In the genomic region with DNA sequence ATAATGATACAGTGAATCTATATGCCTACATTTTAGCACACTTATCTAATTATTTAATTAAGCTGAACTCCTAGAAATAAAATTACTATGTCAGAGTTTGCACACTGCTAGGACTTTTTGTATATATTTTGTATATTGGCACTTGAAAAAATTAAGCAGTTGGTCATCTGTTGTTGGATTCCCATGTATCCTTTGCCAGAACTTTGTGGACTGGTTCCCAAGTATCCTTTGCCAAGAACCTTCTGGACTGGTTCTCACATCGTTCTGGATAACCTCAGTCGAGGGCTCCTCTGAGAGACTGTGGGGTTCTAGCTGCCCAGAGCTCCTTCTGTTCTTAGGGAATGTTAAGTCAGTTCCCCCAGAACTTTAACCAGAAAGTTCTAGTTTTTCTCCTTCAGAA, we compare ENCODE assay signal across 32 cellular contexts.
"Had no signal": no experiment of that assay in that cellular context is flagged by ENCODE, and none has a peak within 500 bp of the region (broad histone marks: within the 10 kb centered on the region; RNA-seq: fewer than 3 reads in every experiment).

No MANE protein-coding gene starts in this region.

- H3K36me3 ChIP-seq: adrenal gland had no signal

- ATAC-seq: activated CD8-positive, alpha-beta T cell treated with anti-CD3 and anti-CD28 coated beads for 36 hours; activated naive CD4-positive, alpha-beta T cell treated with anti-CD3 and anti-CD28 coated beads, Interleukin-2, amount 50 U/mL, for 72 hours; activated T-cell treated with anti-CD3 and anti-CD28 coated beads, Interleukin-2, amount 50 U/mL, for 4 hours; activated T-cell treated with anti-CD3 and anti-CD28 coated beads, Interleukin-2, amount 50 U/mL, for 72 hours; activated T-helper 17 cell treated with anti-CD3 and anti-CD28 coated beads, Interleukin-2, amount 50 U/mL, for 72 hours had no signal

- H3K9me3 ChIP-seq: adrenal gland had no signal

- FAIRE-seq: astrocyte, bronchial epithelial cell, TTC549 had no signal

- H3K4me3 ChIP-seq: adrenal gland, cardiac muscle cell had no signal

- H3K27ac ChIP-seq: adrenal gland, cardiac muscle cell, VCaP had no signal

- H3K27me3 ChIP-seq: adrenal gland, cardiac muscle cell had no signal

- DNase-seq: activated B cell treated with CpG ODN at 0.5 μM for 24 hours; activated CD4-positive, alpha-beta memory T cell treated with anti-CD3 and anti-CD28 coated beads for 36 hours; activated CD4-positive, alpha-beta T cell treated with anti-CD3 and anti-CD28 coated beads for 4 hours; activated CD4-positive, alpha-beta T cell treated with anti-CD3 and anti-CD28 coated beads, Interleukin-2, amount 10 ng/mL, durations not matched to agents 24 days and 14 days; activated CD4-positive, alpha-beta T cell treated with anti-CD3 and anti-CD28 coated beads, Interleukin-2, amount 50 U/mL, for 1 hour; activated CD4-positive, alpha-beta T cell treated with anti-CD3 and anti-CD28 coated beads, Interleukin-2, amount 50 U/mL, for 4 hours; activated CD4-positive, CD25-positive, alpha-beta regulatory T cell treated with anti-CD3 and anti-CD28 coated beads, Interleukin-2, amount 50 U/mL, for 72 hours; activated CD8-positive, alpha-beta memory T cell treated with anti-CD3 and anti-CD28 coated beads, Interleukin-2, amount 50 U/mL, for 4 hours; activated CD8-positive, alpha-beta T cell treated with anti-CD3 and anti-CD28 coated beads for 36 hours; activated effector memory CD4-positive, alpha-beta T cell treated with anti-CD3 and anti-CD28 coated beads, Interleukin-2, amount 50 U/mL, for 16 hours; activated gamma-delta T cell treated with Interleukin-2 at 50 U/mL for 16 hours; activated naive CD4-positive, alpha-beta T cell; activated naive CD4-positive, alpha-beta T cell treated with anti-CD3 and anti-CD28 coated beads for 36 hours; activated naive CD4-positive, alpha-beta T cell treated with anti-CD3 and anti-CD28 coated beads, Interleukin-2, amount 50 U/mL, for 16 hours; activated naive CD8-positive, alpha-beta T cell treated with anti-CD3 and anti-CD28 coated beads for 36 hours; activated T-cell treated with anti-CD3 and anti-CD28 coated beads for 4 hours; activated T-cell treated with anti-CD3 and anti-CD28 coated beads, Interleukin-2, amount 50 U/mL, for 1 hour; activated T-cell treated with anti-CD3 and anti-CD28 coated beads, Interleukin-2, amount 50 U/mL, for 4 hours; activated T-cell treated with anti-CD3 and anti-CD28 coated beads, Interleukin-2, amount 50 U/mL, for 72 hours; adrenal gland; amniotic stem cell; aorta; T-helper 1 cell; T-helper 2 cell; T-helper 9 cell had no signal

- H3K4me1 ChIP-seq: adrenal gland had no signal
